ENCODE assay signal across 1 cellular context in the genomic region with DNA sequence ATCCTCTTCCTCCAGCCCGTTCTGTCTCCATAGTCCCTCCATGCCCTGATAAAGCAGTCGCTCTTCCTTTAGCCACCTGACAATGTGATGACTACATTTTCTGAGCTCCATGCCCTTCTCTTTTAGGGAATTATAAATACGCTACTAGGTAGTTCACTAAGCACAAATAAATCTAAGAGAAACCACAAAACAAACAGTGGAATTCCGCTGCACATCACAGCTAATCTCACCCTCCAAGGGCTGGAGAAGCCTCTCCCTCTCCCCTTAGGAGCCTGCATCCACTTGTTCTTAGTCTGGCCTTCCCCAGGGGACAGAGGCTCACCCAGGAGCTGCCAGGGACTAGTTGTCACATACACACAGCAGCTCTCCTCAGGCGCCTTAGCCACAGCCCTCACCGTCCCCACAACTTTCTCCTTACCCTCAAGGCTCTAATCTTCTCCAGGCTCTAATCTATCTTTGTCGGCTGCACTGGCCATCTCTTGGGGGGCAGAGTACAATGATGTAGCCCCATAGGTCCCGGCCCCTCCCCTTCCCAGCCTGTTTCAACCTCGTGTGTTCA.
TF ChIP-seq lines count a peak whose summit lies in the region.

No MANE protein-coding gene starts in this region.

TF ChIP-seq in IMR-90, 13 proteins besides CTCF, POLR2A, EP300 and RAD21 (continued from another document):
- no peak for TF ChIP-seq ELK1 (IDR thresholded peaks at IDR 0.05; ENCODE audit: borderline replicate concordance, low read depth, low read length)
- TF ChIP-seq SMC3 (IDR thresholded peaks at IDR 0.05; ENCODE audit: low read depth, low read length), result no peak
- no peak for TF ChIP-seq CEBPB (IDR thresholded peaks at IDR 0.05; ENCODE audit: low read depth, low read length)
- TF ChIP-seq RFX5 (IDR thresholded peaks at IDR 0.05; ENCODE audit: low read depth, low read length), result no peak
- TF ChIP-seq MXI1 (IDR thresholded peaks at IDR 0.05; ENCODE audit: borderline replicate concordance, low read depth, low read length), result no peak
- no peak for TF ChIP-seq CHD1 (IDR thresholded peaks at IDR 0.05; ENCODE audit: low read depth, low read length)
- no peak for TF ChIP-seq NFE2L2 (IDR thresholded peaks at IDR 0.05; ENCODE audit: low read depth, low read length)
- no peak for TF ChIP-seq RCOR1 (IDR thresholded peaks at IDR 0.05; ENCODE audit: insufficient replicate concordance, low read length)
